In the genomic region with DNA sequence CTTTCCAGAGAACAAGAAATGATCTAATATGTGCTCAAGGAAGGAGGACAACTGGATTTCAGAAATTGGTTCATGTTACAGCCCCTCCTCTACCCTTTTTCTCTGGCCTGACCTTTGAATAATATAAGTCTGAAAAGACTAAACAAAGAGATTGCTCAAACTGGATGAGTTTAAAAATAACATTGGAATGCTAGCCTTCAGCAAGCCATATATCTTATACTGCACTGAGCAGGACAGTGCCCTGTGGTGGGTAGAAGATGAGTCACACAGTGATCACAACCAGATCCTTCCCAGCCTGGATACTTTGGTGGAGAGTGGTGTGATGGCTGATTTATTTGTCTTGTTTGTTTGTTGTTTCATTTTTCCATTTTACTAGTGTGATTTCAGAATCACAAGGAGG, we compare ENCODE assay signal across 11 cellular contexts. TPM values are rescaled to one million over a fixed set of nuclear protein-coding genes. Genes with fewer than 3 reads are reported as not detected.
DNase-seq lines count a peak whose midpoint lies in the region; ATAC-seq lines count a peak whose summit lies in the region.
"Had no signal": no experiment of that assay in that cellular context is flagged by ENCODE, and none has a peak within 500 bp of the region (broad histone marks: within the 10 kb centered on the region; RNA-seq: fewer than 3 reads in every experiment).

No MANE protein-coding gene starts in this region.

- ATAC-seq in GM21390 (IDR thresholded peaks at IDR 0.05; ENCODE audit: unreplicated experiment) (no peak), esophagus mucosa (no peak), T-helper 17 cell (no peak)

- H3K27ac Mint-ChIP-seq in T-helper 17 cell: no peak overlapping the region

- H3K79me2 ChIP-seq in ACC112 (ENCODE audit: control insufficient read depth, insufficient read depth, low read length, unreplicated experiment): peaks cover 42% of the 10 kb centered on the region

- no peaks in the 10 kb centered on the region for H3K36me3 ChIP-seq in ACC112 (ENCODE audit: insufficient read depth, low read length)
- H3K36me3 ChIP-seq: esophagus squamous epithelium had no signal

- no peak overlapping the region for H3K4me3 Mint-ChIP-seq in T-helper 17 cell

- no peaks in the 10 kb centered on the region for H3K9me3 ChIP-seq in T-helper 17 cell (ENCODE audit: control insufficient read depth, low read length, poor library complexity, severe bottlenecking)
- H3K9me3 ChIP-seq: esophagus squamous epithelium had no signal

- peaks cover 23% of the 10 kb centered on the region for H3K27me3 Mint-ChIP-seq in T-helper 17 cell

- H3K36me3 Mint-ChIP-seq in T-helper 17 cell (ENCODE audit: low read depth): peaks cover 2% of the 10 kb centered on the region

- peak overlapping the region; percentile 86 for H3K27ac ChIP-seq in ACC112 (ENCODE audit: low read depth, low read length)

- no peak overlapping the region for H2AFZ ChIP-seq in ACC112 (ENCODE audit: low read length, unreplicated experiment)

- peak overlapping the region; percentile 46; the same call in 1 of the 2 replicates for H3K4me3 ChIP-seq in ACC112 (ENCODE audit: low read depth, low read length)
- H3K4me3 ChIP-seq: esophagus squamous epithelium had no signal

- no peaks in the 10 kb centered on the region for H3K27me3 ChIP-seq in ACC112 (ENCODE audit: insufficient read depth, low read length)

- peaks cover 29% of the 10 kb centered on the region for H3K4me1 ChIP-seq in ACC112 (ENCODE audit: control insufficient read depth, insufficient read depth, low read length, unreplicated experiment)

- DNase-seq in M059J (ENCODE audit: low read depth) (peak; percentile 96), epidermal melanocyte (ENCODE audit: insufficient read length, low spot score) (peak; percentile 88), myocyte (ENCODE audit: low read depth) (peak; percentile 79), DMS153 (lab: John Stamatoyannopoulos, UW) (no peak), T-helper 17 cell (no peak)
- DNase-seq: activated effector memory CD4-positive, alpha-beta T cell treated with anti-CD3 and anti-CD28 coated beads, Interleukin-2, amount 50 U/mL, for 16 hours; esophagus squamous epithelium; NCI-H748 treated with DMSO at 0.1 percent for 48 hours had no signal

- H3K4me1 Mint-ChIP-seq in T-helper 17 cell: no peaks in the 10 kb centered on the region

RNA-seq across cellular contexts. Expression of a gene that starts 13.2 kb away (rescaled TPM):
- total RNA-seq in M059J (2014; rRNA removed; shearing (Covaris generic)): 3.7 and 7.7 TPM in 2 replicates
- 24.1 and 26.6 TPM in 2 replicates for total RNA-seq in myocyte
- polyA plus RNA-seq in myocyte (2012): 17.2 TPM
- total RNA-seq in esophagus mucosa: 0.88 TPM
- not detected for total RNA-seq in T-helper 17 cell

Comparison
In these comparisons a context has a peak if more than half of its experiments do, and no peak if none do; other contexts are left out.
1. DNase-seq: peak in M059J (single experiment), epidermal melanocyte (single experiment) and myocyte (single experiment); none in DMS153 (single experiment) and T-helper 17 cell (0 of 3).